1 cellular context compared by ENCODE assay signal in the genomic region with DNA sequence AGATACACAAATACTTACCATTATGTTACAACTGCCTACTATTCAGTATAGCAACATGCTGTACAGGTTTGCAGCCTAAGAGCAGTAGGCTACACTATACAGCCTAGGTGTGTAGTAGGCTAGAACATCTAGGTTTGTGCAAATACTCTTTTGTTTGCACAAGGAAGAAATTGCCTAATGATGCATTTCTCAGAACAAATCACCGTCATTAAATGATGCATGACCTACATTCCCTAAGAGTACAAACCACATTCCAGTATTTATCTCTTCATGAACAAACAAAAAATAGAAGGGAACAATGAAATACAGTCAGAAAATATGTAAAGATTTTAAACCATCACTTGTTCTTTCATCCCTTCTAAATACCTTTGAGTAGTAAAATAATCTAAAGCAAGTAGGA.
TF ChIP-seq lines count a peak whose summit lies in the region.

No MANE protein-coding gene starts in this region.

TF ChIP-seq in HepG2, 621 proteins besides CTCF, POLR2A, EP300 and RAD21 (continued from another document and continues in another):
- TF ChIP-seq ZNF318 (CRISPR knock-in tag; IDR thresholded peaks at IDR 0.05), result no peak
- TF ChIP-seq ZNF552 (CRISPR knock-in tag; IDR thresholded peaks at IDR 0.05; ENCODE audit: borderline replicate concordance), result no peak
- TF ChIP-seq ZSCAN12 (CRISPR knock-in tag; IDR thresholded peaks at IDR 0.05), result no peak
- TF ChIP-seq SNAPC2 (CRISPR knock-in tag; IDR thresholded peaks at IDR 0.05), result no peak
- TF ChIP-seq, protein P1, sequence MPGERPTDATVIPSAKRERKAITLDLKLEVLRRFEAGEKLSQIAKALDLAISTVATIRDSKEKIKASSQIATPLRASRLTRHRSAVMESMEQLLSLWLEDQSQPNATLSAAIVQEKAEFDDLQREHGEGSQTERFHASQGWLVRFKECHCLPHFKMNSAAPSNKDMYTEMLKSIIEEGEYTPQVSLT (CRISPR knock-in tag; IDR thresholded peaks at IDR 0.05; ENCODE audit: borderline replicate concordance, low read depth), result no peak
- no peak for TF ChIP-seq ZNF496 (CRISPR knock-in tag; IDR thresholded peaks at IDR 0.05; ENCODE audit: insufficient replicate concordance)
- no peak for TF ChIP-seq ZBTB10 (CRISPR knock-in tag; IDR thresholded peaks at IDR 0.05; ENCODE audit: borderline replicate concordance)
- no peak for TF ChIP-seq KAT2B (IDR thresholded peaks at IDR 0.05; ENCODE audit: borderline replicate concordance, low read depth, low read length)
- TF ChIP-seq, protein P2, sequence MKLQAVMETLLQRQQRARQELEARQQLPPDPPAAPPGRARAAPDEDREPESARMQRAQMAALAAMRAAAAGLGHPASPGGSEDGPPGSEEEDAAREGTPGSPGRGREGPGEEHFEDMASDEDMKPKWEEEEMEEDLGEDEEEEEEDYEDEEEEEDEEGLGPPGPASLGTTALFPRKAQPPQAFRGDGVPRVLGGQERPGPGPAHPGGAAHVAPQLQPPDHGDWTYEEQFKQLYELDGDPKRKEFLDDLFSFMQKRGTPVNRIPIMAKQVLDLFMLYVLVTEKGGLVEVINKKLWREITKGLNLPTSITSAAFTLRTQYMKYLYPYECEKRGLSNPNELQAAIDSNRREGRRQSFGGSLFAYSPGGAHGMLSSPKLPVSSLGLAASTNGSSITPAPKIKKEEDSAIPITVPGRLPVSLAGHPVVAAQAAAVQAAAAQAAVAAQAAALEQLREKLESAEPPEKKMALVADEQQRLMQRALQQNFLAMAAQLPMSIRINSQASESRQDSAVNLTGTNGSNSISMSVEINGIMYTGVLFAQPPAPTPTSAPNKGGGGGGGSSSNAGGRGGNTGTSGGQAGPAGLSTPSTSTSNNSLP (IDR thresholded peaks at IDR 0.05; ENCODE audit: low read depth, low read length), result peak; percentile 94
- no peak for TF ChIP-seq ZNF326 (CRISPR knock-in tag; IDR thresholded peaks at IDR 0.05; ENCODE audit: borderline replicate concordance)
- TF ChIP-seq ZNF800 (CRISPR knock-in tag; IDR thresholded peaks at IDR 0.05), result no peak
- no peak for TF ChIP-seq ZNF317 (CRISPR knock-in tag; IDR thresholded peaks at IDR 0.05)
- no peak for TF ChIP-seq ZNF577 (CRISPR knock-in tag; IDR thresholded peaks at IDR 0.05; ENCODE audit: borderline replicate concordance, low read depth)
- TF ChIP-seq ZFP90 (CRISPR knock-in tag; IDR thresholded peaks at IDR 0.05; ENCODE audit: borderline replicate concordance), result no peak
- TF ChIP-seq ZNF709 (CRISPR knock-in tag; IDR thresholded peaks at IDR 0.05), result no peak
- TF ChIP-seq TOPORS (CRISPR knock-in tag; IDR thresholded peaks at IDR 0.05), result no peak
- TF ChIP-seq ZNF275 (CRISPR knock-in tag; IDR thresholded peaks at IDR 0.05; ENCODE audit: borderline replicate concordance), result no peak
- TF ChIP-seq SPEN (CRISPR knock-in tag; IDR thresholded peaks at IDR 0.05; ENCODE audit: low read depth), result no peak
- TF ChIP-seq ZSCAN30 (CRISPR knock-in tag; IDR thresholded peaks at IDR 0.05), result no peak
- TF ChIP-seq, protein P3, sequence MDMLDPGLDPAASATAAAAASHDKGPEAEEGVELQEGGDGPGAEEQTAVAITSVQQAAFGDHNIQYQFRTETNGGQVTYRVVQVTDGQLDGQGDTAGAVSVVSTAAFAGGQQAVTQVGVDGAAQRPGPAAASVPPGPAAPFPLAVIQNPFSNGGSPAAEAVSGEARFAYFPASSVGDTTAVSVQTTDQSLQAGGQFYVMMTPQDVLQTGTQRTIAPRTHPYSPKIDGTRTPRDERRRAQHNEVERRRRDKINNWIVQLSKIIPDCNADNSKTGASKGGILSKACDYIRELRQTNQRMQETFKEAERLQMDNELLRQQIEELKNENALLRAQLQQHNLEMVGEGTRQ (IDR thresholded peaks at IDR 0.05; ENCODE audit: low read depth, low read length), result no peak
- TF ChIP-seq, protein P3 (CRISPR knock-in tag; IDR thresholded peaks at IDR 0.05; ENCODE audit: borderline replicate concordance), result no peak
- no peak for TF ChIP-seq CBX2 (IDR thresholded peaks at IDR 0.05; ENCODE audit: low read depth, low read length)
- TF ChIP-seq CBX2 (CRISPR knock-in tag; IDR thresholded peaks at IDR 0.05; ENCODE audit: low read depth), result no peak
- TF ChIP-seq, protein P4, sequence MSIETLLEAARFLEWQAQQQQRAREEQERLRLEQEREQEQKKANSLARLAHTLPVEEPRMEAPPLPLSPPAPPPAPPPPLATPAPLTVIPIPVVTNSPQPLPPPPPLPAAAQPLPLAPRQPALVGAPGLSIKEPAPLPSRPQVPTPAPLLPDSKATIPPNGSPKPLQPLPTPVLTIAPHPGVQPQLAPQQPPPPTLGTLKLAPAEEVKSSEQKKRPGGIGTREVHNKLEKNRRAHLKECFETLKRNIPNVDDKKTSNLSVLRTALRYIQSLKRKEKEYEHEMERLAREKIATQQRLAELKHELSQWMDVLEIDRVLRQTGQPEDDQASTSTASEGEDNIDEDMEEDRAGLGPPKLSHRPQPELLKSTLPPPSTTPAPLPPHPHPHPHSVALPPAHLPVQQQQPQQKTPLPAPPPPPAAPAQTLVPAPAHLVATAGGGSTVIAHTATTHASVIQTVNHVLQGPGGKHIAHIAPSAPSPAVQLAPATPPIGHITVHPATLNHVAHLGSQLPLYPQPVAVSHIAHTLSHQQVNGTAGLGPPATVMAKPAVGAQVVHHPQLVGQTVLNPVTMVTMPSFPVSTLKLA (IDR thresholded peaks at IDR 0.05), result no peak
- TF ChIP-seq, protein P5, sequence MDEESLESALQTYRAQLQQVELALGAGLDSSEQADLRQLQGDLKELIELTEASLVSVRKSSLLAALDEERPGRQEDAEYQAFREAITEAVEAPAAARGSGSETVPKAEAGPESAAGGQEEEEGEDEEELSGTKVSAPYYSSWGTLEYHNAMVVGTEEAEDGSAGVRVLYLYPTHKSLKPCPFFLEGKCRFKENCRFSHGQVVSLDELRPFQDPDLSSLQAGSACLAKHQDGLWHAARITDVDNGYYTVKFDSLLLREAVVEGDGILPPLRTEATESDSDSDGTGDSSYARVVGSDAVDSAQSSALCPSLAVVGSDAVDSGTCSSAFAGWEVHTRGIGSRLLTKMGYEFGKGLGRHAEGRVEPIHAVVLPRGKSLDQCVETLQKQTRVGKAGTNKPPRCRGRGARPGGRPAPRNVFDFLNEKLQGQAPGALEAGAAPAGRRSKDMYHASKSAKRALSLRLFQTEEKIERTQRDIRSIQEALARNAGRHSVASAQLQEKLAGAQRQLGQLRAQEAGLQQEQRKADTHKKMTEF (CRISPR knock-in tag; IDR thresholded peaks at IDR 0.05), result no peak
- no peak for TF ChIP-seq ZBTB26 (CRISPR knock-in tag; IDR thresholded peaks at IDR 0.05; ENCODE audit: borderline replicate concordance)
- TF ChIP-seq ZNF777 (CRISPR knock-in tag; IDR thresholded peaks at IDR 0.05), result no peak
- TF ChIP-seq ZNF580 (CRISPR knock-in tag; IDR thresholded peaks at IDR 0.05; ENCODE audit: borderline replicate concordance, low read depth), result no peak
